13 cellular contexts compared by ENCODE assay signal in genomic region chr16:66858740-66859396, GRCh38. TPM values are rescaled to one million over a fixed set of nuclear protein-coding genes. Genes with fewer than 3 reads are reported as not detected.
A peak's percentile ranks its signal among the peaks of the same experiment; 100 is the strongest.
DNase-seq lines count a peak whose midpoint lies in the region; ATAC-seq and TF ChIP-seq lines count a peak whose summit lies in the region.
"Had no signal": no experiment of that assay in that cellular context is flagged by ENCODE, and none has a peak within 500 bp of the region (broad histone marks: within the 10 kb centered on the region; RNA-seq: fewer than 3 reads in every experiment).

No MANE protein-coding gene starts in this region.

- in situ Hi-C loops in KBM-7 (cut with MboI; ENCODE audit: low pct_unique_long_range_greater_than_20kb, low sequenced_read_pairs), result loop anchor here (25.0 kb wide), 1 partner anchor 447 kb away; no protein-coding TSS in a partner anchor

- DNase-seq in AG10803 (ENCODE audit: low read depth) (peak; percentile 50), hepatic stellate cell (ENCODE audit: low spot score) (peak; percentile 50), KBM-7 (no peak), T-helper 17 cell (no peak)
- no peak for DNase-seq in stimulated activated naive CD4-positive, alpha-beta T cell treated with Interleukin-2 at 50 U/mL for 16 hours (lab: John Stamatoyannopoulos, UW)
- DNase-seq: activated naive CD8-positive, alpha-beta T cell treated with anti-CD3 and anti-CD28 coated beads, Interleukin-2, amount 10 ng/mL, durations not matched to agents 7 days and 5 days; hippocampal formation had no signal

- ATAC-seq in HG02642 (IDR thresholded peaks at IDR 0.05; ENCODE audit: poor library complexity, unreplicated experiment) (peak; percentile 68), SK-N-SH treated with all-trans-retinoic acid at 6 μM for 48 hours (peak; percentile 84), GM18870 (IDR thresholded peaks at IDR 0.05; ENCODE audit: unreplicated experiment) (no peak), T-helper 17 cell (no peak)

- H3K4me3 ChIP-seq in AG10803 (ENCODE audit: low read length), result no peak overlapping the region

- no peaks in the 10 kb centered on the region for H3K9me3 ChIP-seq in T-helper 17 cell (ENCODE audit: control insufficient read depth, low read length, poor library complexity, severe bottlenecking)

- H3K27ac Mint-ChIP-seq in T-helper 17 cell, result no peak overlapping the region
- H3K27ac Mint-ChIP-seq: activated naive CD8-positive, alpha-beta T cell treated with anti-CD3 and anti-CD28 coated beads, Interleukin-2, amount 10 ng/mL, durations not matched to agents 7 days and 5 days; B cell; progenitor cell of endocrine pancreas had no signal

- no peaks in the 10 kb centered on the region for H3K27me3 Mint-ChIP-seq in T-helper 17 cell
- H3K27me3 Mint-ChIP-seq: activated naive CD8-positive, alpha-beta T cell treated with anti-CD3 and anti-CD28 coated beads, Interleukin-2, amount 10 ng/mL, durations not matched to agents 7 days and 5 days; B cell had no signal

- H3K4me1 Mint-ChIP-seq in T-helper 17 cell, result peaks cover 7% of the 10 kb centered on the region
- H3K4me1 Mint-ChIP-seq: activated naive CD8-positive, alpha-beta T cell treated with anti-CD3 and anti-CD28 coated beads, Interleukin-2, amount 10 ng/mL, durations not matched to agents 7 days and 5 days; B cell had no signal

- no peaks in the 10 kb centered on the region for H3K36me3 Mint-ChIP-seq in T-helper 17 cell (ENCODE audit: low read depth)
- H3K36me3 Mint-ChIP-seq: activated naive CD8-positive, alpha-beta T cell treated with anti-CD3 and anti-CD28 coated beads, Interleukin-2, amount 10 ng/mL, durations not matched to agents 7 days and 5 days had no signal

- no peak overlapping the region for H3K4me3 Mint-ChIP-seq in T-helper 17 cell
- H3K4me3 Mint-ChIP-seq: activated naive CD8-positive, alpha-beta T cell treated with anti-CD3 and anti-CD28 coated beads, Interleukin-2, amount 10 ng/mL, durations not matched to agents 7 days and 5 days; B cell had no signal

- no peak for TF ChIP-seq CTCF in AG10803 (conservative IDR thresholded peaks at IDR 0.05; ENCODE audit: low read length)

TF ChIP-seq in SK-N-SH treated with all-trans-retinoic acid at 6 μM for 48 hours, 23 proteins besides CTCF, POLR2A, EP300 and RAD21:
- no peak for TF ChIP-seq ISL1 (CRISPR knock-in tag; IDR thresholded peaks at IDR 0.05)
- no peak for TF ChIP-seq PPARA (CRISPR knock-in tag; IDR thresholded peaks at IDR 0.05; ENCODE audit: borderline replicate concordance)
- TF ChIP-seq TOX (CRISPR knock-in tag; IDR thresholded peaks at IDR 0.05; ENCODE audit: borderline replicate concordance), result no peak
- no peak for TF ChIP-seq GLIS3 (CRISPR knock-in tag; IDR thresholded peaks at IDR 0.05)
- TF ChIP-seq CREB5 (CRISPR knock-in tag; IDR thresholded peaks at IDR 0.05; ENCODE audit: low read depth), result no peak
- TF ChIP-seq BACH2 (CRISPR knock-in tag; IDR thresholded peaks at IDR 0.05; ENCODE audit: borderline replicate concordance), result no peak
- TF ChIP-seq ZC3H10 (CRISPR knock-in tag; IDR thresholded peaks at IDR 0.05), result no peak
TF ChIP-seq in SK-N-SH treated with all-trans-retinoic acid at 6 μM for 48 hours: peak in this region for 0.

RNA-seq across cellular contexts. Expression of gene CA7, which starts 14.7 kb away (rescaled TPM):
- total RNA-seq in T-helper 17 cell, result not detected
- total RNA-seq: activated naive CD8-positive, alpha-beta T cell treated with anti-CD3 and anti-CD28 coated beads, Interleukin-2, amount 10 ng/mL, durations not matched to agents 7 days and 5 days; B cell; progenitor cell of endocrine pancreas; T-helper 1 cell treated with Interleukin-12 subunit alpha and Interleukin-12 subunit beta and Interleukin-4 antibody, amounts not matched to agents 30 ng/mL and 1 ng/mL, for 36 hours had no signal

RNA-seq across cellular contexts. Expression of gene PDP2, which starts 21.4 kb away (rescaled TPM):
- 1 to 10 TPM; 5.8 to 8.9 TPM for total RNA-seq in T-helper 17 cell

RNA-seq across cellular contexts. Expression of gene NAE1, which starts 28.1 kb away (rescaled TPM):
- total RNA-seq in T-helper 17 cell, result 10 to 100 TPM; 63.0 to 78.7 TPM

RNA-seq across cellular contexts. Expression of gene TERB1, which starts 57.5 kb away (rescaled TPM):
- total RNA-seq in T-helper 17 cell, result under 1 TPM in 1 of 2 donors, not detected in 1; 0.40 TPM
- total RNA-seq: activated naive CD8-positive, alpha-beta T cell treated with anti-CD3 and anti-CD28 coated beads, Interleukin-2, amount 10 ng/mL, durations not matched to agents 7 days and 5 days; progenitor cell of endocrine pancreas; T-helper 1 cell treated with Interleukin-12 subunit alpha and Interleukin-12 subunit beta and Interleukin-4 antibody, amounts not matched to agents 30 ng/mL and 1 ng/mL, for 36 hours had no signal

RNA-seq across cellular contexts. Expression of gene CDH16, which starts 59.8 kb away (rescaled TPM):
- not detected for total RNA-seq in T-helper 17 cell
- total RNA-seq: activated naive CD8-positive, alpha-beta T cell treated with anti-CD3 and anti-CD28 coated beads, Interleukin-2, amount 10 ng/mL, durations not matched to agents 7 days and 5 days; B cell; progenitor cell of endocrine pancreas; T-helper 1 cell treated with Interleukin-12 subunit alpha and Interleukin-12 subunit beta and Interleukin-4 antibody, amounts not matched to agents 30 ng/mL and 1 ng/mL, for 36 hours had no signal

Comparison
In these comparisons a context has a peak if more than half of its experiments do, and no peak if none do; other contexts are left out.
1. DNase-seq: peak in AG10803 (single experiment) and hepatic stellate cell (single experiment); none in stimulated activated naive CD4-positive, alpha-beta T cell treated with Interleukin-2 at 50 U/mL for 16 hours (single experiment), KBM-7 (single experiment) and T-helper 17 cell (0 of 3).
2. ATAC-seq: peak in HG02642 (single experiment) and SK-N-SH treated with all-trans-retinoic acid at 6 μM for 48 hours (single experiment); none in GM18870 (single experiment) and T-helper 17 cell (single experiment).